Comparison of ENCODE assay signal across 1 cellular context in the genomic region with DNA sequence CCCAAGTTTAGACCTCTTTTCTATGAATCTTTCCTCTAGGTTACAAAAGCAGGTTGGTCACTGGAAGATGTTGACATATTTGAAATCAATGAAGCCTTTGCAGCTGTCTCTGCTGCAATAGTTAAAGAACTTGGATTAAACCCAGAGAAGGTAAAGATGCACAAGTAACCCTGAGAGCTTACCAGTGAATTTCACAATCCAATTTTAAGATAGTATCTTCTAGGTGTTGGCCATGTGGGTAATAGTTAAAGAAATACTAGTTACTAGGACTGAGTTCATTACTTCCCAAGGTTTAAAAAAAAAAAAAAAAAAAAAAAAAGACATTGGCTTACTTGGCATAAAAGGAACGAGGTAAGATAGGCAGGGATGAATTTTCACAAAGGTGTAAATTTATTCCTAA.
TF ChIP-seq lines count a peak whose summit lies in the region.

No MANE protein-coding gene starts in this region.

TF ChIP-seq in K562, 482 proteins besides CTCF, POLR2A, EP300 and RAD21:
- TF ChIP-seq TFAM (CRISPR knock-in tag; conservative IDR thresholded peaks at IDR 0.05) (no peak), RBM39 (optimal IDR thresholded peaks at IDR 0.05; ENCODE audit: low read depth, low read length) (no peak), SIN3A (IDR thresholded peaks at IDR 0.05; ENCODE audit: borderline replicate concordance in 2 of 2, control insufficient read depth in 1 of 2, low read depth in 2 of 2, low read length in 2 of 2) (0 out of 4 replicates have a peak, but pooled peaks of 1 of the 2 experiments have one; percentile 30), CEBPB (tag; IDR thresholded peaks at IDR 0.05) (peak; percentile 45; the same call in 1 of the 2 replicates), SMARCB1 (IDR thresholded peaks at IDR 0.05; ENCODE audit: insufficient read length, low read depth) (no peak), SLC30A9 (CRISPR knock-in tag; IDR thresholded peaks at IDR 0.05) (no peak)
- TF ChIP-seq, protein P1, sequence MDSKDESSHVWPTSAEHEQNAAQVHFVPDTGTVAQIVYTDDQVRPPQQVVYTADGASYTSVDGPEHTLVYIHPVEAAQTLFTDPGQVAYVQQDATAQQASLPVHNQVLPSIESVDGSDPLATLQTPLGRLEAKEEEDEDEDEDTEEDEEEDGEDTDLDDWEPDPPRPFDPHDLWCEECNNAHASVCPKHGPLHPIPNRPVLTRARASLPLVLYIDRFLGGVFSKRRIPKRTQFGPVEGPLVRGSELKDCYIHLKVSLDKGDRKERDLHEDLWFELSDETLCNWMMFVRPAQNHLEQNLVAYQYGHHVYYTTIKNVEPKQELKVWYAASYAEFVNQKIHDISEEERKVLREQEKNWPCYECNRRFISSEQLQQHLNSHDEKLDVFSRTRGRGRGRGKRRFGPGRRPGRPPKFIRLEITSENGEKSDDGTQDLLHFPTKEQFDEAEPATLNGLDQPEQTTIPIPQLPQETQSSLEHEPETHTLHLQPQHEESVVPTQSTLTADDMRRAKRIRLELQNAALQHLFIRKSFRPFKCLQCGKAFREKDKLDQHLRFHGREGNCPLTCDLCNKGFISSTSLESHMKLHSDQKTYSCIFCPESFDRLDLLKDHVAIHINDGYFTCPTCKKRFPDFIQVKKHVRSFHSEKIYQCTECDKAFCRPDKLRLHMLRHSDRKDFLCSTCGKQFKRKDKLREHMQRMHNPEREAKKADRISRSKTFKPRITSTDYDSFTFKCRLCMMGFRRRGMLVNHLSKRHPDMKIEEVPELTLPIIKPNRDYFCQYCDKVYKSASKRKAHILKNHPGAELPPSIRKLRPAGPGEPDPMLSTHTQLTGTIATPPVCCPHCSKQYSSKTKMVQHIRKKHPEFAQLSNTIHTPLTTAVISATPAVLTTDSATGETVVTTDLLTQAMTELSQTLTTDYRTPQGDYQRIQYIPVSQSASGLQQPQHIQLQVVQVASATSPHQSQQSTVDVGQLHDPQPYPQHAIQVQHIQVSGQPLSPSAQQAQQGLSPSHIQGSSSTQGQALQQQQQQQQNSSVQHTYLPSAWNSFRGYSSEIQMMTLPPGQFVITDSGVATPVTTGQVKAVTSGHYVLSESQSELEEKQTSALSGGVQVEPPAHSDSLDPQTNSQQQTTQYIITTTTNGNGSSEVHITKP (IDR thresholded peaks at IDR 0.05; ENCODE audit: partially characterized antibody): no peak
- TF ChIP-seq, protein P2, sequence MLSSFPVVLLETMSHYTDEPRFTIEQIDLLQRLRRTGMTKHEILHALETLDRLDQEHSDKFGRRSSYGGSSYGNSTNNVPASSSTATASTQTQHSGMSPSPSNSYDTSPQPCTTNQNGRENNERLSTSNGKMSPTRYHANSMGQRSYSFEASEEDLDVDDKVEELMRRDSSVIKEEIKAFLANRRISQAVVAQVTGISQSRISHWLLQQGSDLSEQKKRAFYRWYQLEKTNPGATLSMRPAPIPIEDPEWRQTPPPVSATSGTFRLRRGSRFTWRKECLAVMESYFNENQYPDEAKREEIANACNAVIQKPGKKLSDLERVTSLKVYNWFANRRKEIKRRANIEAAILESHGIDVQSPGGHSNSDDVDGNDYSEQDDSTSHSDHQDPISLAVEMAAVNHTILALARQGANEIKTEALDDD (IDR thresholded peaks at IDR 0.05): peak; percentile 58
